Comparison of ENCODE assay signal across 1 cellular context in the genomic region with DNA sequence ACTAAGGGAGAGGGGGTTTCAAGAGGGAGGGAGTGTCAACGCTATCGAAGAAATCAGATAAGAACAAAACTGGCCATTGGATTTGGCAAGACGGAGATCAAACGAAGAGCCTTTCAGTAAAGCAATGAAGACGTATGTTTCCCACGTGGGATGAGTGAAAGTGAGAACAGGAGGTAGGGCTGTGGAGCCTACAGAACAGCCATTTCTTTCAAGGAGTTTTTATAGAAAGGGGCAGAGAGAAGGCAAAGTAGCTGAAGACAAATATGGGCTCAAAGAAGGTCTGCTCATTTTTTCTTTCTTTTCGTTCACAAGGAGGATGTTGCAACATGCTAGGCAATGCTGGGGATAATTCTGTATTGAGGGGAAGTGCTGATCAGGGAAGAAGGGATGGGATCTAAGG.
TF ChIP-seq lines count a peak whose summit lies in the region.

No MANE protein-coding gene starts in this region.

TF ChIP-seq in GM12878, 131 proteins besides CTCF, POLR2A, EP300 and RAD21 (continued from another document):
- TF ChIP-seq, protein P1, sequence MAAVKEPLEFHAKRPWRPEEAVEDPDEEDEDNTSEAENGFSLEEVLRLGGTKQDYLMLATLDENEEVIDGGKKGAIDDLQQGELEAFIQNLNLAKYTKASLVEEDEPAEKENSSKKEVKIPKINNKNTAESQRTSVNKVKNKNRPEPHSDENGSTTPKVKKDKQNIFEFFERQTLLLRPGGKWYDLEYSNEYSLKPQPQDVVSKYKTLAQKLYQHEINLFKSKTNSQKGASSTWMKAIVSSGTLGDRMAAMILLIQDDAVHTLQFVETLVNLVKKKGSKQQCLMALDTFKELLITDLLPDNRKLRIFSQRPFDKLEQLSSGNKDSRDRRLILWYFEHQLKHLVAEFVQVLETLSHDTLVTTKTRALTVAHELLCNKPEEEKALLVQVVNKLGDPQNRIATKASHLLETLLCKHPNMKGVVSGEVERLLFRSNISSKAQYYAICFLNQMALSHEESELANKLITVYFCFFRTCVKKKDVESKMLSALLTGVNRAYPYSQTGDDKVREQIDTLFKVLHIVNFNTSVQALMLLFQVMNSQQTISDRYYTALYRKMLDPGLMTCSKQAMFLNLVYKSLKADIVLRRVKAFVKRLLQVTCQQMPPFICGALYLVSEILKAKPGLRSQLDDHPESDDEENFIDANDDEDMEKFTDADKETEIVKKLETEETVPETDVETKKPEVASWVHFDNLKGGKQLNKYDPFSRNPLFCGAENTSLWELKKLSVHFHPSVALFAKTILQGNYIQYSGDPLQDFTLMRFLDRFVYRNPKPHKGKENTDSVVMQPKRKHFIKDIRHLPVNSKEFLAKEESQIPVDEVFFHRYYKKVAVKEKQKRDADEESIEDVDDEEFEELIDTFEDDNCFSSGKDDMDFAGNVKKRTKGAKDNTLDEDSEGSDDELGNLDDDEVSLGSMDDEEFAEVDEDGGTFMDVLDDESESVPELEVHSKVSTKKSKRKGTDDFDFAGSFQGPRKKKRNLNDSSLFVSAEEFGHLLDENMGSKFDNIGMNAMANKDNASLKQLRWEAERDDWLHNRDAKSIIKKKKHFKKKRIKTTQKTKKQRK (IDR thresholded peaks at IDR 0.05; ENCODE audit: low read depth, low read length) = no peak
- TF ChIP-seq TCF7 (IDR thresholded peaks at IDR 0.05; ENCODE audit: borderline replicate concordance) (peak; percentile 78; the same call in 1 of the 2 replicates), CREB1 (IDR thresholded peaks at IDR 0.05; ENCODE audit: low read depth) (peak; percentile 61), SRF (IDR thresholded peaks at IDR 0.05; ENCODE audit: low read depth in 2 of 2, low read length in 2 of 2) (peak; percentile 48 to 80; a peak in 2 of 4 replicates), IKZF2 (IDR thresholded peaks at IDR 0.05) (peak; percentile 35 to 48; a peak in 3 of 4 replicates), PML (IDR thresholded peaks at IDR 0.05; ENCODE audit: low read length) (peak; percentile 42; the same call in 1 of the 2 replicates), JUNB (IDR thresholded peaks at IDR 0.05) (peak; percentile 74), RUNX3 (IDR thresholded peaks at IDR 0.05; ENCODE audit: low read length) (peak; percentile 24; the same call in 1 of the 2 replicates), YY1 (IDR thresholded peaks at IDR 0.05; ENCODE audit: low read depth, low read length) (peak; percentile 85), ATF7 (IDR thresholded peaks at IDR 0.05; ENCODE audit: low read depth) (peak; percentile 71)
- TF ChIP-seq, protein P2, sequence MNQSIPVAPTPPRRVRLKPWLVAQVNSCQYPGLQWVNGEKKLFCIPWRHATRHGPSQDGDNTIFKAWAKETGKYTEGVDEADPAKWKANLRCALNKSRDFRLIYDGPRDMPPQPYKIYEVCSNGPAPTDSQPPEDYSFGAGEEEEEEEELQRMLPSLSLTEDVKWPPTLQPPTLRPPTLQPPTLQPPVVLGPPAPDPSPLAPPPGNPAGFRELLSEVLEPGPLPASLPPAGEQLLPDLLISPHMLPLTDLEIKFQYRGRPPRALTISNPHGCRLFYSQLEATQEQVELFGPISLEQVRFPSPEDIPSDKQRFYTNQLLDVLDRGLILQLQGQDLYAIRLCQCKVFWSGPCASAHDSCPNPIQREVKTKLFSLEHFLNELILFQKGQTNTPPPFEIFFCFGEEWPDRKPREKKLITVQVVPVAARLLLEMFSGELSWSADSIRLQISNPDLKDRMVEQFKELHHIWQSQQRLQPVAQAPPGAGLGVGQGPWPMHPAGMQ (IDR thresholded peaks at IDR 0.05; ENCODE audit: borderline replicate concordance) = no peak
